ENCODE assay signal across 27 cellular contexts in the genomic region with DNA sequence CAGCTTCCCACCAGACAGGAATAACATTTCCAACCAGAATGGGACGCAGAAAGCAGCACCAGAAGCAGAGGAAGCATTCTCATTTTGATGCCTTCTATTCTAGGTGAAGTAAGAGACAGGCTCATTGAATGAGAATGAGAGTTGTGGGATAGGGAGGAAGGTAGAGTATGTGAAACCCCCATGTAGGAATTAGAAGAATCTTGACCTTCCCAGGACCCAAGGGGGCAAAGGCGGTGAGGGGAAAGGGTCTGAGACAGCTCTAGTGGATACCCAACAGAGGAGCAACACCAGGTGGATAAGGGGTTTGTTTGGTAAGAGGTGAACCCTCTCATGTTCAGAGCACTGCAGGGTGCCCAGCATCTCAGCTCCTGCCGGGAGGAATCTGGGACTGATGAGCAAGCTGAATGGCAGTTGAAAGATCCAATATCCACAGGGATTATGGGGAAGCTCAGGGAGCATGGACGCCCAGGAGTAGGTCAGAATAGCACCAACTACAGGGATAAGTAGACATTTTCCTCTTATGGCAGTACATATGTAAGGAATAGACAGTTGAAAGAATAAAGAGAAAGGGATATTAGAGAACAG.
DNase-seq lines count a peak whose midpoint lies in the region; ATAC-seq and TF ChIP-seq lines count a peak whose summit lies in the region.
"Had no signal": no experiment of that assay in that cellular context is flagged by ENCODE, and none has a peak within 500 bp of the region (broad histone marks: within the 10 kb centered on the region; RNA-seq: fewer than 3 reads in every experiment).

No MANE protein-coding gene starts in this region.

- peaks cover 14% of the 10 kb centered on the region for H3K9me3 Mint-ChIP-seq in activated CD8-positive, alpha-beta T cell treated with anti-CD3 and anti-CD28 coated beads for 36 hours
- peaks cover 4% of the 10 kb centered on the region for H3K9me3 Mint-ChIP-seq in activated CD8-positive, alpha-beta T cell treated with anti-CD3 and anti-CD28 coated beads, Interleukin-2, amount 10 ng/mL, durations not matched to agents 7 days and 5 days (ENCODE audit: insufficient read depth)
- H3K9me3 Mint-ChIP-seq in stimulated activated effector memory CD8-positive, alpha-beta T cell treated with anti-CD3 and anti-CD28 coated beads, Interleukin-12 subunit alpha, Interleukin-12 subunit beta, amount 100 ng/mL, for 72 hours, result no peaks in the 10 kb centered on the region
- H3K9me3 Mint-ChIP-seq: dendritic cell treated with granulocyte-macrophage colony-stimulating factor and Interleukin-4, amounts not matched to agents 40 ng/mL and 50 ng/mL, for 4 days had no signal

- intact Hi-C loops in activated CD8-positive, alpha-beta T cell treated with anti-CD3 and anti-CD28 coated beads for 36 hours (cut with micrococcal nuclease), result no loop called here

- CTCF ChIA-PET in activated CD8-positive, alpha-beta T cell treated with anti-CD3 and anti-CD28 coated beads for 36 hours (lab: Charles Lee), result no interaction called here
- CTCF ChIA-PET in activated CD8-positive, alpha-beta T cell treated with anti-CD3 and anti-CD28 coated beads, Interleukin-2, amount 10 ng/mL, durations not matched to agents 7 days and 5 days (lab: Charles Lee), result no interaction called here

- H3K27me3 Mint-ChIP-seq in activated CD8-positive, alpha-beta T cell treated with anti-CD3 and anti-CD28 coated beads for 36 hours, result no peaks in the 10 kb centered on the region
- H3K27me3 Mint-ChIP-seq in activated CD8-positive, alpha-beta T cell treated with anti-CD3 and anti-CD28 coated beads, Interleukin-2, amount 10 ng/mL, durations not matched to agents 7 days and 5 days (ENCODE audit: low read depth), result no peaks in the 10 kb centered on the region
- H3K27me3 Mint-ChIP-seq: activated CD4-positive, alpha-beta memory T cell treated with anti-CD3 and anti-CD28 coated beads, Interleukin-2, amount 10 ng/mL, durations not matched to agents 7 days and 5 days; activated naive CD8-positive, alpha-beta T cell treated with anti-CD3 and anti-CD28 coated beads, Interleukin-2, amount 10 ng/mL, durations not matched to agents 7 days and 5 days; CD4-positive, CD25-positive, alpha-beta regulatory T cell; dendritic cell treated with granulocyte-macrophage colony-stimulating factor and Interleukin-4, amounts not matched to agents 40 ng/mL and 50 ng/mL, for 4 days had no signal

- POLR2A ChIA-PET in activated CD8-positive, alpha-beta T cell treated with anti-CD3 and anti-CD28 coated beads for 36 hours (lab: Charles Lee), result interaction anchor here (1.6 kb wide), 1 partner anchor 78 kb away, joined by 3 read pairs; no protein-coding TSS in a partner anchor
- POLR2A ChIA-PET in activated CD8-positive, alpha-beta T cell treated with anti-CD3 and anti-CD28 coated beads, Interleukin-2, amount 10 ng/mL, durations not matched to agents 7 days and 5 days (lab: Charles Lee), result no interaction called here

- peak overlapping the region; percentile 22 for H3K27ac Mint-ChIP-seq in activated CD8-positive, alpha-beta T cell treated with anti-CD3 and anti-CD28 coated beads for 36 hours
- no peak overlapping the region for H3K27ac Mint-ChIP-seq in activated CD8-positive, alpha-beta T cell treated with anti-CD3 and anti-CD28 coated beads, Interleukin-2, amount 10 ng/mL, durations not matched to agents 7 days and 5 days
- peak overlapping the region; percentile 16 for H3K27ac Mint-ChIP-seq in stimulated activated effector memory CD8-positive, alpha-beta T cell treated with anti-CD3 and anti-CD28 coated beads, Interleukin-12 subunit alpha, Interleukin-12 subunit beta, amount 100 ng/mL, for 72 hours
- H3K27ac Mint-ChIP-seq: activated CD4-positive, alpha-beta memory T cell treated with anti-CD3 and anti-CD28 coated beads, Interleukin-2, amount 10 ng/mL, durations not matched to agents 7 days and 5 days; activated naive CD8-positive, alpha-beta T cell treated with anti-CD3 and anti-CD28 coated beads, Interleukin-2, amount 10 ng/mL, durations not matched to agents 7 days and 5 days; dendritic cell treated with granulocyte-macrophage colony-stimulating factor and Interleukin-4, amounts not matched to agents 40 ng/mL and 50 ng/mL, for 4 days; mesothelial cell of epicardium; T-helper 1 cell treated with Interleukin-12 subunit alpha and Interleukin-12 subunit beta and Interleukin-4 antibody, amounts not matched to agents 30 μg/mL and 1 μg/mL, for 36 hours had no signal

- H3K36me3 Mint-ChIP-seq in activated CD8-positive, alpha-beta T cell treated with anti-CD3 and anti-CD28 coated beads for 36 hours (ENCODE audit: low read depth), result peaks cover 12% of the 10 kb centered on the region
- peaks cover 25% of the 10 kb centered on the region for H3K36me3 Mint-ChIP-seq in activated CD8-positive, alpha-beta T cell treated with anti-CD3 and anti-CD28 coated beads, Interleukin-2, amount 10 ng/mL, durations not matched to agents 7 days and 5 days (ENCODE audit: low read depth)
- no peaks in the 10 kb centered on the region for H3K36me3 Mint-ChIP-seq in stimulated activated effector memory CD8-positive, alpha-beta T cell treated with anti-CD3 and anti-CD28 coated beads, Interleukin-12 subunit alpha, Interleukin-12 subunit beta, amount 100 ng/mL, for 72 hours
- H3K36me3 Mint-ChIP-seq: mesothelial cell of epicardium had no signal

- no peak overlapping the region for H3K4me3 Mint-ChIP-seq in activated CD8-positive, alpha-beta T cell treated with anti-CD3 and anti-CD28 coated beads for 36 hours
- H3K4me3 Mint-ChIP-seq in activated CD8-positive, alpha-beta T cell treated with anti-CD3 and anti-CD28 coated beads, Interleukin-2, amount 10 ng/mL, durations not matched to agents 7 days and 5 days, result no peak overlapping the region
- H3K4me3 Mint-ChIP-seq in stimulated activated effector memory CD8-positive, alpha-beta T cell treated with anti-CD3 and anti-CD28 coated beads, Interleukin-12 subunit alpha, Interleukin-12 subunit beta, amount 100 ng/mL, for 72 hours, result no peak overlapping the region
- H3K4me3 Mint-ChIP-seq: activated CD4-positive, alpha-beta memory T cell treated with anti-CD3 and anti-CD28 coated beads, Interleukin-2, amount 10 ng/mL, durations not matched to agents 7 days and 5 days; activated naive CD8-positive, alpha-beta T cell treated with anti-CD3 and anti-CD28 coated beads, Interleukin-2, amount 10 ng/mL, durations not matched to agents 7 days and 5 days; CD4-positive, CD25-positive, alpha-beta regulatory T cell; dendritic cell treated with granulocyte-macrophage colony-stimulating factor and Interleukin-4, amounts not matched to agents 40 ng/mL and 50 ng/mL, for 4 days; mesothelial cell of epicardium; T-helper 1 cell treated with Interleukin-12 subunit alpha and Interleukin-12 subunit beta and Interleukin-4 antibody, amounts not matched to agents 30 μg/mL and 1 μg/mL, for 36 hours had no signal

- no peak for DNase-seq in activated CD8-positive, alpha-beta T cell treated with anti-CD3 and anti-CD28 coated beads for 36 hours
- no peak for DNase-seq in activated CD8-positive, alpha-beta T cell treated with anti-CD3 and anti-CD28 coated beads, Interleukin-2, amount 10 ng/mL, durations not matched to agents 7 days and 5 days
- DNase-seq in NCI-H69 (lab: John Stamatoyannopoulos, UW), result peak; percentile 13
- DNase-seq in iPS-NIHi7 (ENCODE audit: extremely low spot score), result peak; percentile 29
- no peak for DNase-seq in stimulated activated effector memory CD8-positive, alpha-beta T cell treated with anti-CD3 and anti-CD28 coated beads, Interleukin-12 subunit alpha, Interleukin-12 subunit beta, amount 100 ng/mL, for 72 hours (ENCODE audit: low spot score in 2 of 2)
- DNase-seq in NCI-H526 (lab: John Stamatoyannopoulos, UW), result no peak
- DNase-seq in activated naive CD4-positive, alpha-beta T cell treated with anti-CD3 and anti-CD28 coated beads, Interleukin-2, amount 50 U/mL, for 16 hours, result no peak
- DNase-seq: activated CD4-positive, alpha-beta memory T cell treated with anti-CD3 and anti-CD28 coated beads, Interleukin-2, amount 10 ng/mL, durations not matched to agents 7 days and 5 days; activated CD4-positive, CD25-positive, alpha-beta regulatory T cell treated with anti-CD3 and anti-CD28 coated beads, Interleukin-2, amount 50 U/mL, for 72 hours; activated naive CD8-positive, alpha-beta T cell treated with anti-CD3 and anti-CD28 coated beads, Interleukin-2, amount 10 ng/mL, durations not matched to agents 7 days and 5 days; caudate nucleus; CD4-positive, CD25-positive, alpha-beta regulatory T cell; Karpas-422; left ventricle myocardium superior; MV-4-11; NCI-H1436 treated with DMSO at 0.1 percent for 48 hours; NCI-H2107; NCI-H82; RPMI8226; sigmoid colon; stimulated activated CD4-positive, alpha-beta T cell treated with anti-CD3 and anti-CD28 coated beads, Interleukin-15, amount 100 ng/mL, for 24 hours; stimulated activated naive CD4-positive, alpha-beta T cell treated with Interleukin-2 at 50 U/mL for 16 hours had no signal

- H3K4me1 Mint-ChIP-seq in activated CD8-positive, alpha-beta T cell treated with anti-CD3 and anti-CD28 coated beads for 36 hours (ENCODE audit: low read depth), result peaks cover 24% of the 10 kb centered on the region
- H3K4me1 Mint-ChIP-seq in activated CD8-positive, alpha-beta T cell treated with anti-CD3 and anti-CD28 coated beads, Interleukin-2, amount 10 ng/mL, durations not matched to agents 7 days and 5 days (ENCODE audit: low read depth), result no peaks in the 10 kb centered on the region
- H3K4me1 Mint-ChIP-seq in stimulated activated effector memory CD8-positive, alpha-beta T cell treated with anti-CD3 and anti-CD28 coated beads, Interleukin-12 subunit alpha, Interleukin-12 subunit beta, amount 100 ng/mL, for 72 hours, result peaks cover 34% of the 10 kb centered on the region
- H3K4me1 Mint-ChIP-seq: activated CD4-positive, alpha-beta memory T cell treated with anti-CD3 and anti-CD28 coated beads, Interleukin-2, amount 10 ng/mL, durations not matched to agents 7 days and 5 days; activated naive CD8-positive, alpha-beta T cell treated with anti-CD3 and anti-CD28 coated beads, Interleukin-2, amount 10 ng/mL, durations not matched to agents 7 days and 5 days; mesothelial cell of epicardium had no signal

- no peak for ATAC-seq in activated CD8-positive, alpha-beta T cell treated with anti-CD3 and anti-CD28 coated beads for 36 hours
- no peak for ATAC-seq in activated CD8-positive, alpha-beta T cell treated with anti-CD3 and anti-CD28 coated beads, Interleukin-2, amount 10 ng/mL, durations not matched to agents 7 days and 5 days
- ATAC-seq in stimulated activated effector memory CD8-positive, alpha-beta T cell treated with anti-CD3 and anti-CD28 coated beads, Interleukin-12 subunit alpha, Interleukin-12 subunit beta, amount 100 ng/mL, for 72 hours, result no peak
- ATAC-seq in HG03378 (IDR thresholded peaks at IDR 0.05; ENCODE audit: unreplicated experiment), result no peak
- ATAC-seq: HepG2, left ventricle myocardium superior had no signal

- no peak for TF ChIP-seq CTCF in activated CD8-positive, alpha-beta T cell treated with anti-CD3 and anti-CD28 coated beads for 36 hours (IDR thresholded peaks at IDR 0.05)

Comparison
In these comparisons a context has a peak if more than half of its experiments do, and no peak if none do; other contexts are left out.
1. DNase-seq: peak in NCI-H69 (single experiment) and iPS-NIHi7 (single experiment); none in activated CD8-positive, alpha-beta T cell treated with anti-CD3 and anti-CD28 coated beads for 36 hours (single experiment), activated CD8-positive, alpha-beta T cell treated with anti-CD3 and anti-CD28 coated beads, Interleukin-2, amount 10 ng/mL, durations not matched to agents 7 days and 5 days (single experiment), stimulated activated effector memory CD8-positive, alpha-beta T cell treated with anti-CD3 and anti-CD28 coated beads, Interleukin-12 subunit alpha, Interleukin-12 subunit beta, amount 100 ng/mL, for 72 hours (0 of 2), NCI-H526 (0 of 2) and activated naive CD4-positive, alpha-beta T cell treated with anti-CD3 and anti-CD28 coated beads, Interleukin-2, amount 50 U/mL, for 16 hours (single experiment).